ENCODE assay signal across 23 cellular contexts in genomic region chr2:191145769-191146471, GRCh38. TPM values are rescaled to one million over a fixed set of nuclear protein-coding genes. Genes with fewer than 3 reads are reported as not detected.
A peak's percentile ranks its signal among the peaks of the same experiment; 100 is the strongest.
DNase-seq lines count a peak whose midpoint lies in the region; ATAC-seq, FAIRE-seq and TF ChIP-seq lines count a peak whose summit lies in the region.
"Had no signal": no experiment of that assay in that cellular context is flagged by ENCODE, and none has a peak within 500 bp of the region (broad histone marks: within the 10 kb centered on the region; RNA-seq: fewer than 3 reads in every experiment).

No MANE protein-coding gene starts in this region.

- H3K9me3 ChIP-seq in CD8-positive, alpha-beta T cell (ENCODE audit: low read length): no peaks in the 10 kb centered on the region
- H3K9me3 ChIP-seq in keratinocyte (ENCODE audit: control insufficient read depth, low read depth, low read length): no peaks in the 10 kb centered on the region
- no peaks in the 10 kb centered on the region for H3K9me3 ChIP-seq in right cardiac atrium (ENCODE audit: control insufficient read depth, low read length)
- H3K9me3 ChIP-seq: adrenal gland, body of pancreas, upper lobe of right lung had no signal

- no peak overlapping the region for H3K9ac ChIP-seq in keratinocyte (ENCODE audit: control insufficient read depth, extremely low read depth, insufficient read depth, low read length)

- peaks cover 76% of the 10 kb centered on the region for H3K36me3 Mint-ChIP-seq in CD8-positive, alpha-beta T cell
- H3K36me3 Mint-ChIP-seq in GM23338 (ENCODE audit: low read depth): no peaks in the 10 kb centered on the region
- peaks cover 50% of the 10 kb centered on the region for H3K36me3 Mint-ChIP-seq in activated naive CD8-positive, alpha-beta T cell treated with anti-CD3 and anti-CD28 coated beads for 36 hours
- H3K36me3 Mint-ChIP-seq: mesothelial cell of epicardium had no signal

- peaks cover 35% of the 10 kb centered on the region for H3K36me3 ChIP-seq in CD8-positive, alpha-beta T cell (ENCODE audit: insufficient read depth, low read length)
- no peaks in the 10 kb centered on the region for H3K36me3 ChIP-seq in GM23338 (ENCODE audit: insufficient read depth)
- no peaks in the 10 kb centered on the region for H3K36me3 ChIP-seq in keratinocyte (ENCODE audit: control insufficient read depth in 2 of 2, extremely low read depth in 1 of 2, insufficient read depth in 2 of 2, low read length in 2 of 2)
- H3K36me3 ChIP-seq: adrenal gland, upper lobe of right lung had no signal

- peak overlapping the region; percentile 33; the same call in 1 of the 2 replicates for H2AFZ ChIP-seq in GM23338
- H2AFZ ChIP-seq in keratinocyte (ENCODE audit: control insufficient read depth, low read length): peak overlapping the region; percentile 67

- H3K27ac Mint-ChIP-seq in CD8-positive, alpha-beta T cell: peak overlapping the region; percentile 49
- H3K27ac Mint-ChIP-seq in GM23338: no peak overlapping the region
- no peak overlapping the region for H3K27ac Mint-ChIP-seq in activated naive CD8-positive, alpha-beta T cell treated with anti-CD3 and anti-CD28 coated beads for 36 hours
- H3K27ac Mint-ChIP-seq: mesothelial cell of epicardium; nephron; T-helper 1 cell treated with Interleukin-12 subunit alpha and Interleukin-12 subunit beta and Interleukin-4 antibody, amounts not matched to agents 30 μg/mL and 1 μg/mL, for 36 hours had no signal

- H3K4me1 Mint-ChIP-seq in CD8-positive, alpha-beta T cell (ENCODE audit: low read depth): peaks cover 68% of the 10 kb centered on the region
- H3K4me1 Mint-ChIP-seq in GM23338: no peaks in the 10 kb centered on the region
- H3K4me1 Mint-ChIP-seq in activated naive CD8-positive, alpha-beta T cell treated with anti-CD3 and anti-CD28 coated beads for 36 hours: peaks cover 42% of the 10 kb centered on the region
- H3K4me1 Mint-ChIP-seq: mesothelial cell of epicardium, nephron had no signal

- H3K9me3 Mint-ChIP-seq in CD8-positive, alpha-beta T cell: no peaks in the 10 kb centered on the region
- no peaks in the 10 kb centered on the region for H3K9me3 Mint-ChIP-seq in GM23338
- no peaks in the 10 kb centered on the region for H3K9me3 Mint-ChIP-seq in activated naive CD8-positive, alpha-beta T cell treated with anti-CD3 and anti-CD28 coated beads for 36 hours
- H3K9me3 Mint-ChIP-seq: mesothelial cell of epicardium; nephron; T-helper 1 cell treated with Interleukin-12 subunit alpha and Interleukin-12 subunit beta and Interleukin-4 antibody, amounts not matched to agents 30 μg/mL and 1 μg/mL, for 36 hours had no signal

- H3K9me1 ChIP-seq in keratinocyte (ENCODE audit: control insufficient read depth, extremely low read depth, insufficient read depth, low read length): no peaks in the 10 kb centered on the region

- no peak overlapping the region for H3K4me3 ChIP-seq in CD8-positive, alpha-beta T cell (ENCODE audit: low read depth, low read length)
- H3K4me3 ChIP-seq in GM23338 (no peak overlapping the region), keratinocyte (ENCODE audit: control insufficient read depth in 2 of 3, extremely low read depth in 1 of 3, insufficient read depth in 2 of 3, low read depth in 1 of 3, low read length in 3 of 3) (no peak overlapping the region), right cardiac atrium (ENCODE audit: low read length) (no peak overlapping the region)
- H3K4me3 ChIP-seq: adrenal gland, body of pancreas, GM12878, SK-N-MC, upper lobe of right lung had no signal

- H3K27ac ChIP-seq in CD8-positive, alpha-beta T cell (ENCODE audit: low read depth, low read length): no peak overlapping the region
- H3K27ac ChIP-seq in GM23338 (ENCODE audit: low read depth): no peak overlapping the region
- no peak overlapping the region for H3K27ac ChIP-seq in keratinocyte (ENCODE audit: control insufficient read depth, insufficient read depth, low read length)
- H3K27ac ChIP-seq in right cardiac atrium (ENCODE audit: low read length): no peak overlapping the region
- H3K27ac ChIP-seq: adrenal gland, body of pancreas, SK-N-MC, upper lobe of right lung had no signal

- H3K27me3 ChIP-seq in CD8-positive, alpha-beta T cell (ENCODE audit: insufficient read depth, low read length): no peaks in the 10 kb centered on the region
- H3K27me3 ChIP-seq in GM23338 (ENCODE audit: insufficient read depth): peaks cover 18% of the 10 kb centered on the region
- no peaks in the 10 kb centered on the region for H3K27me3 ChIP-seq in keratinocyte (ENCODE audit: control insufficient read depth, extremely low read depth, insufficient read depth, low read length)
- H3K27me3 ChIP-seq in right cardiac atrium (ENCODE audit: control insufficient read depth, insufficient read depth): no peaks in the 10 kb centered on the region
- H3K27me3 ChIP-seq: adrenal gland, body of pancreas, upper lobe of right lung had no signal

- H3K9me2 ChIP-seq in GM23338 (ENCODE audit: insufficient read depth): no peaks in the 10 kb centered on the region

- no peak for DNase-seq in CD8-positive, alpha-beta T cell
- no peak for DNase-seq in GM23338 (ENCODE audit: low spot score)
- no peak for DNase-seq in activated naive CD8-positive, alpha-beta T cell treated with anti-CD3 and anti-CD28 coated beads for 36 hours
- DNase-seq in keratinocyte (ENCODE audit: low read depth, low spot score): no peak
- no peak for DNase-seq in right cardiac atrium
- DNase-seq in OCI-M2 (lab: John Stamatoyannopoulos, UW; ENCODE audit: unreplicated experiment): no peak
- DNase-seq: activated effector memory CD4-positive, alpha-beta T cell treated with anti-CD3 and anti-CD28 coated beads, Interleukin-2, amount 50 U/mL, for 16 hours; adrenal gland; body of pancreas; C1 segment of cervical spinal cord; EL; GOT3; kidney; NCI-H1436 treated with DMSO at 0.1 percent for 48 hours; NCI-H2107; stimulated activated CD4-positive, alpha-beta T cell treated with anti-CD3 and anti-CD28 coated beads, Interleukin-2, amount 100 ng/mL, for 24 hours; upper lobe of right lung had no signal

- no peaks in the 10 kb centered on the region for H3F3A ChIP-seq in GM23338 (replicated peaks; ENCODE audit: low read depth)

- FAIRE-seq in keratinocyte (lab: Jason Lieb, UNC): peak; percentile 55
- FAIRE-seq: GM12878, kidney had no signal

- H3K4me3 Mint-ChIP-seq in CD8-positive, alpha-beta T cell: peak overlapping the region; percentile 61
- no peak overlapping the region for H3K4me3 Mint-ChIP-seq in GM23338
- H3K4me3 Mint-ChIP-seq in activated naive CD8-positive, alpha-beta T cell treated with anti-CD3 and anti-CD28 coated beads for 36 hours: peak overlapping the region; percentile 12
- H3K4me3 Mint-ChIP-seq: mesothelial cell of epicardium; nephron; T-helper 1 cell treated with Interleukin-12 subunit alpha and Interleukin-12 subunit beta and Interleukin-4 antibody, amounts not matched to agents 30 μg/mL and 1 μg/mL, for 36 hours had no signal

- CTCF ChIA-PET in CD8-positive, alpha-beta T cell (lab: Charles Lee): interaction anchor here (3.2 kb wide), 1 partner anchor 10 kb away, joined by 21 read pairs; no protein-coding TSS in a partner anchor

- intact Hi-C loops in CD8-positive, alpha-beta T cell (cut with DNase I, micrococcal nuclease): loop anchor here in 1 of 2 experiments (2.0 kb wide), 2 partner anchors 17 to 33 kb away; no protein-coding TSS in a partner anchor
- intact Hi-C loops in right cardiac atrium (cut with DNase I): no loop called here

- no peaks in the 10 kb centered on the region for H4K20me1 ChIP-seq in GM23338 (replicated peaks; ENCODE audit: insufficient read depth)
- H4K20me1 ChIP-seq in keratinocyte (ENCODE audit: control insufficient read depth, extremely low read depth, insufficient read depth, low read length): no peaks in the 10 kb centered on the region

- H3K27me3 Mint-ChIP-seq in CD8-positive, alpha-beta T cell (ENCODE audit: low read depth): no peaks in the 10 kb centered on the region
- H3K27me3 Mint-ChIP-seq in GM23338 (ENCODE audit: insufficient read depth, low read depth, poor library complexity): no peaks in the 10 kb centered on the region
- H3K27me3 Mint-ChIP-seq in activated naive CD8-positive, alpha-beta T cell treated with anti-CD3 and anti-CD28 coated beads for 36 hours: no peaks in the 10 kb centered on the region

- H3K4me2 ChIP-seq in GM23338: no peak overlapping the region
- peak overlapping the region; percentile 33 for H3K4me2 ChIP-seq in keratinocyte (ENCODE audit: control insufficient read depth, extremely low read depth, insufficient read depth, low read depth, low read length)

- ATAC-seq in CD8-positive, alpha-beta T cell: no peak
- ATAC-seq in GM23338: no peak
- no peak for ATAC-seq in right cardiac atrium
- no peak for ATAC-seq in GM21717 (IDR thresholded peaks at IDR 0.05; ENCODE audit: unreplicated experiment)
- ATAC-seq: body of pancreas, GM12878, upper lobe of right lung had no signal

- H3K79me2 ChIP-seq in GM23338 (replicated peaks; ENCODE audit: insufficient read depth) (no peaks in the 10 kb centered on the region), keratinocyte (ENCODE audit: control insufficient read depth, insufficient read depth, low read length) (no peaks in the 10 kb centered on the region)

- POLR2A ChIA-PET in CD8-positive, alpha-beta T cell (lab: Charles Lee): interaction anchor here (1.0 kb wide), 2 partner anchors 20 to 99 kb away, joined by 3 read pairs; no protein-coding TSS in a partner anchor

- dilution Hi-C loops in keratinocyte (cut with MboI; ENCODE audit: extremely low pct_ligation_motif_present, low sequenced_read_pairs): no loop called here

- 94% methylated on average over 4 of the region's 4 CpGs for WGBS in right cardiac atrium

- TF ChIP-seq CTCF in CD8-positive, alpha-beta T cell (IDR thresholded peaks at IDR 0.05): no peak
- TF ChIP-seq CTCF in GM23338 (conservative IDR thresholded peaks at IDR 0.05; ENCODE audit: low read depth in 2 of 2): no peak
- no peak for TF ChIP-seq CTCF in keratinocyte (optimal IDR thresholded peaks at IDR 0.05 in 1 of 3, IDR thresholded peaks at IDR 0.05 in 1 of 3, conservative IDR thresholded peaks at IDR 0.05 in 1 of 3; ENCODE audit: extremely low read depth in 1 of 3, insufficient read depth in 2 of 3, low read length in 3 of 3)

- peaks cover 53% of the 10 kb centered on the region for H3K4me1 ChIP-seq in CD8-positive, alpha-beta T cell (ENCODE audit: insufficient read depth, low read length)
- H3K4me1 ChIP-seq in GM23338 (ENCODE audit: insufficient read depth): no peaks in the 10 kb centered on the region
- peaks cover 10% of the 10 kb centered on the region for H3K4me1 ChIP-seq in keratinocyte (ENCODE audit: control insufficient read depth, extremely low read depth, insufficient read depth, low read length)
- H3K4me1 ChIP-seq in right cardiac atrium (ENCODE audit: control insufficient read depth, insufficient read depth, low read length): no peaks in the 10 kb centered on the region
- H3K4me1 ChIP-seq: adrenal gland, upper lobe of right lung had no signal

RNA-seq across cellular contexts. Expression of gene STAT4, which starts 4.9 kb away (rescaled TPM):
- total RNA-seq in CD8-positive, alpha-beta T cell: 100 to 1,000 TPM; 136 to 141 TPM
- total RNA-seq in GM23338 (2014; rRNA removed; shearing (Covaris generic)): 0.16 and 0.52 TPM in 2 replicates
- polyA plus RNA-seq in GM23338 (2016; fragmentation: Nextera tagmentation; extraction: Ambion mirVana) (0.30 and 0.86 TPM in 2 replicates), keratinocyte (1.6 to 3.3 TPM (median 2.0 TPM) in 3 replicates), right cardiac atrium (13.0 TPM)
- total RNA-seq in activated naive CD8-positive, alpha-beta T cell treated with anti-CD3 and anti-CD28 coated beads for 36 hours: 10 to 100 TPM; 80.6 to 81.0 TPM
- polyA plus RNA-seq in keratinocyte (2011; ENCODE audit: low read depth): 0.40 TPM
- polyA plus RNA-seq in keratinocyte (2011; cell fraction: cytosol; rRNA removed): 1.8 and 3.0 TPM in 2 replicates
- 3.0 and 3.1 TPM in 2 replicates for polyA plus RNA-seq in keratinocyte (2011; cell fraction: nucleus; rRNA removed)
- polyA plus RNA-seq in keratinocyte (2012; ENCODE audit: low replicate concordance): 0.80 and 0.92 TPM in 2 replicates
- polyA minus RNA-seq in keratinocyte: 0.16 to 2.2 TPM (median 1.7 TPM) in 3 replicates
- not detected for polyA minus RNA-seq in keratinocyte (2011; cell fraction: cytosol; rRNA and poly(A)+ RNA removed)
- 1.3 and 2.7 TPM in 2 replicates for polyA minus RNA-seq in keratinocyte (2011; cell fraction: nucleus; rRNA and poly(A)+ RNA removed)
- 10 to 100 TPM in 3 of 4 donors, 1 to 10 TPM in 1; 7.0 to 27.0 (median 18.2) TPM for total RNA-seq in right cardiac atrium
